ENCODE assay signal across 11 cellular contexts in the genomic region with DNA sequence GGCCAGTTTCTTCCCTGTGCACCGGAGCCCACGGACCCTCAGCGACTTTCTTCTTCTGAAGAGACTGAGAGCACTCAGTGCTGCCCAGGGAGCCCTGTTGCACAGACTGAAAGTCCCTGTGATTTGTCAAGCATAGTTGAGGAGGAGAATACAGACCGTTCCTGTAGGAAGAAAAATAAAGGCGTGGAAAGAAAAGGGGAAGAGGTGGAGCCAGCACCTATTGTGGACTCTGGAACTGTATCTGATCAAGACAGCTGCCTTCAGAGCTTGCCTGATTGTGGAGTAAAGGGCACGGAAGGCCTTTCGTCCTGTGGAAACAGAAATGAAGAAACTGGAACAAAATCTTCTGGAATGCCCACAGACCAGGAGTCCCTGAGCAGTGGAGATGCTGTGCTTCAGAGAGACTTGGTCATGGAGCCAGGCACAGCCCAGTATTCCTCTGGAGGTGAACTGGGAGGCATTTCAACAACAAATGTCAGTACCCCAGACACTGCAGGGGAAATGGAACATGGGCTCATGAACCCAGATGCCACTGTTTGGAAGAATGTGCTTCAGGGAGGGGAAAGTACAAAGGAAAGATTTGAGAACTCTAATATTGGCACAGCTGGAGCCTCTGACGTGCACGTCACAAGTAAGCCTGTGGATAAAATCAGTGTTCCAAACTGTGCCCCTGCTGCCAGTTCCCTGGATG.
DNase-seq lines count a peak whose midpoint lies in the region; ATAC-seq and TF ChIP-seq lines count a peak whose summit lies in the region.
"Had no signal": no experiment of that assay in that cellular context is flagged by ENCODE, and none has a peak within 500 bp of the region (broad histone marks: within the 10 kb centered on the region; RNA-seq: fewer than 3 reads in every experiment).

No MANE protein-coding gene starts in this region.

- TF ChIP-seq CTCF in body of pancreas (IDR thresholded peaks at IDR 0.05) = no peak
- TF ChIP-seq CTCF in thyroid gland (IDR thresholded peaks at IDR 0.05) = no peak
- TF ChIP-seq CTCF in SK-N-SH (IDR thresholded peaks at IDR 0.05) = no peak

- H2AFZ ChIP-seq in SK-N-SH (ENCODE audit: low read depth) = no peak overlapping the region

- intact Hi-C loops in body of pancreas (cut with DNase I) (no loop called here), thyroid gland (cut with DNase I) (no loop called here)

- CTCF ChIA-PET in SK-N-SH (lab: Yijun Ruan, JAX) = no interaction called here

- WGBS in body of pancreas, 2 donors = 21 to 30% methylated on average over 9 of the region's 9 CpGs
- 35 to 43% methylated on average over 9 of the region's 9 CpGs for WGBS in thyroid gland, 2 donors
- WGBS in SK-N-SH (ENCODE audit: low lambda C conversion rate) = 90% methylated on average over 9 of the region's 9 CpGs

- DNase-seq in T-helper 2 cell treated with Interferon-gamma antibody and Interleukin-4, amounts not matched to agents 5 μg/mL and 100 μg/mL, for 36 hours (ENCODE audit: low spot score) = no peak
- DNase-seq in T-helper 2 cell (no peak), body of pancreas (peak; percentile 69 to 88 (median 79)), memory B cell (ENCODE audit: low spot score in 2 of 2) (no peak), thyroid gland (peak; percentile 50 to 54), NCI-H748 (lab: John Stamatoyannopoulos, UW; ENCODE audit: unreplicated experiment) (no peak), NCI-H1048 (lab: John Stamatoyannopoulos, UW) (no peak), SK-N-SH (no peak)
- DNase-seq: NCI-H1417 treated with DMSO at 0.1 percent for 48 hours; stimulated activated naive CD8-positive, alpha-beta T cell treated with anti-CD3 and anti-CD28 coated beads, Interleukin-15, Interleukin-2, amounts not matched to agents 100 U/mL and 50 U/mL, for 24 hours had no signal

- H3K4me3 ChIP-seq in body of pancreas (no peak overlapping the region), thyroid gland (replicated peaks in 1 of 3) (no peak overlapping the region), SK-N-SH (ENCODE audit: low read depth in 2 of 2, low read length in 1 of 2) (no peak overlapping the region)

- no peak overlapping the region for H3K4me2 ChIP-seq in SK-N-SH

- no peak overlapping the region for H3K4me3 Mint-ChIP-seq in T-helper 2 cell treated with Interferon-gamma antibody and Interleukin-4, amounts not matched to agents 5 μg/mL and 100 μg/mL, for 36 hours
- H3K4me3 Mint-ChIP-seq in memory B cell = no peak overlapping the region
- H3K4me3 Mint-ChIP-seq: T-helper 1 cell treated with Interleukin-12 subunit alpha and Interleukin-12 subunit beta and Interleukin-4 antibody, amounts not matched to agents 30 μg/mL and 1 μg/mL, for 36 hours had no signal

- H4K20me1 ChIP-seq in SK-N-SH (ENCODE audit: insufficient read depth) = no peaks in the 10 kb centered on the region

- no peaks in the 10 kb centered on the region for H3K9me3 Mint-ChIP-seq in T-helper 2 cell treated with Interferon-gamma antibody and Interleukin-4, amounts not matched to agents 5 μg/mL and 100 μg/mL, for 36 hours
- H3K9me3 Mint-ChIP-seq in memory B cell = no peaks in the 10 kb centered on the region
- H3K9me3 Mint-ChIP-seq: T-helper 1 cell treated with Interleukin-12 subunit alpha and Interleukin-12 subunit beta and Interleukin-4 antibody, amounts not matched to agents 30 μg/mL and 1 μg/mL, for 36 hours had no signal

- peak overlapping the region; percentile 88 to 97 (median 94) for H3K27ac ChIP-seq in body of pancreas
- H3K27ac ChIP-seq in thyroid gland = peak overlapping the region; percentile 56 to 96 (median 87)
- H3K27ac ChIP-seq in SK-N-SH (ENCODE audit: low read depth in 2 of 2, low read length in 1 of 2) = no peak overlapping the region; a peak in 1 of 4 replicates

- TF ChIP-seq EP300 in SK-N-SH (IDR thresholded peaks at IDR 0.05; ENCODE audit: borderline replicate concordance in 1 of 2, low read depth in 1 of 2, low read length in 1 of 2) = no peak

- peak overlapping the region; percentile 9 for H3K27ac Mint-ChIP-seq in T-helper 2 cell treated with Interferon-gamma antibody and Interleukin-4, amounts not matched to agents 5 μg/mL and 100 μg/mL, for 36 hours
- H3K27ac Mint-ChIP-seq in memory B cell = peak overlapping the region; percentile 99
- H3K27ac Mint-ChIP-seq: T-helper 1 cell treated with Interleukin-12 subunit alpha and Interleukin-12 subunit beta and Interleukin-4 antibody, amounts not matched to agents 30 μg/mL and 1 μg/mL, for 36 hours had no signal

- H3K4me1 ChIP-seq in body of pancreas (peaks cover 63% of the 10 kb centered on the region), thyroid gland (peaks cover 48 to 50% of the 10 kb centered on the region in 2 donors), SK-N-SH (ENCODE audit: control insufficient read depth in 1 of 2, insufficient read depth in 2 of 2, low read depth in 1 of 2, low read length in 1 of 2) (peaks cover 0 to 27% of the 10 kb centered on the region in 2 experiments; a peak in 2 of 4 replicates)

- H3K9me3 ChIP-seq in body of pancreas (no peaks in the 10 kb centered on the region), thyroid gland (no peaks in the 10 kb centered on the region), SK-N-SH (no peaks in the 10 kb centered on the region)

- H3K27me3 ChIP-seq in body of pancreas (no peaks in the 10 kb centered on the region), thyroid gland (no peaks in the 10 kb centered on the region), SK-N-SH (ENCODE audit: insufficient read depth) (no peaks in the 10 kb centered on the region)

- peaks cover 52% of the 10 kb centered on the region for H3K36me3 Mint-ChIP-seq in T-helper 2 cell treated with Interferon-gamma antibody and Interleukin-4, amounts not matched to agents 5 μg/mL and 100 μg/mL, for 36 hours (ENCODE audit: low read depth)
- peaks cover 30% of the 10 kb centered on the region for H3K36me3 Mint-ChIP-seq in memory B cell

- peaks cover 14% of the 10 kb centered on the region; the same call in 1 of the 2 replicates for H3K79me2 ChIP-seq in SK-N-SH (ENCODE audit: insufficient read depth)

- no peaks in the 10 kb centered on the region for H3F3A ChIP-seq in SK-N-SH (replicated peaks; ENCODE audit: insufficient read depth)

- no peaks in the 10 kb centered on the region for H3K36me3 ChIP-seq in body of pancreas (replicated peaks in 1 of 2; ENCODE audit: insufficient read depth in 1 of 2, low read depth in 2 of 2)
- peaks cover 4 to 11% of the 10 kb centered on the region in 2 donors for H3K36me3 ChIP-seq in thyroid gland
- H3K36me3 ChIP-seq in SK-N-SH (replicated peaks in 1 of 2; ENCODE audit: control insufficient read depth in 1 of 2, insufficient read depth in 2 of 2, low read length in 1 of 2) = peaks cover 3 to 30% of the 10 kb centered on the region in 2 experiments

- TF ChIP-seq POLR2A in body of pancreas (IDR thresholded peaks at IDR 0.05) = peak; percentile 51 to 89 (median 89)
- TF ChIP-seq POLR2A in thyroid gland (IDR thresholded peaks at IDR 0.05) = peak in 1 of 2 donors; percentile 80

- H3K9ac ChIP-seq in SK-N-SH = no peak overlapping the region

- POLR2A ChIA-PET in SK-N-SH (lab: Yijun Ruan, JAX) = no interaction called here

- H3K27me3 Mint-ChIP-seq in T-helper 2 cell treated with Interferon-gamma antibody and Interleukin-4, amounts not matched to agents 5 μg/mL and 100 μg/mL, for 36 hours (ENCODE audit: low read depth) = no peaks in the 10 kb centered on the region
- no peaks in the 10 kb centered on the region for H3K27me3 Mint-ChIP-seq in memory B cell

- peaks cover 51% of the 10 kb centered on the region for H3K4me1 Mint-ChIP-seq in T-helper 2 cell treated with Interferon-gamma antibody and Interleukin-4, amounts not matched to agents 5 μg/mL and 100 μg/mL, for 36 hours (ENCODE audit: low read depth)
- H3K4me1 Mint-ChIP-seq in memory B cell = peaks cover 48% of the 10 kb centered on the region

- no peaks in the 10 kb centered on the region for H3K9me2 ChIP-seq in SK-N-SH

- peak; percentile 63 for ATAC-seq in body of pancreas
- ATAC-seq in memory B cell (ENCODE audit: low read depth) = no peak
- ATAC-seq: stimulated activated naive CD8-positive, alpha-beta T cell treated with anti-CD3 and anti-CD28 coated beads, Interleukin-15, Interleukin-2, amounts not matched to agents 100 U/mL and 50 U/mL, for 24 hours had no signal

- TF ChIP-seq RAD21 in SK-N-SH (IDR thresholded peaks at IDR 0.05; ENCODE audit: low read length) = no peak

TF ChIP-seq in SK-N-SH, 30 proteins besides CTCF, POLR2A, EP300 and RAD21:
- TF ChIP-seq RCOR1 (IDR thresholded peaks at IDR 0.05; ENCODE audit: low read length) (no peak), MEF2A (IDR thresholded peaks at IDR 0.05; ENCODE audit: borderline replicate concordance, low read depth) (no peak), SIN3A (IDR thresholded peaks at IDR 0.05; ENCODE audit: borderline replicate concordance, low read depth, low read length) (no peak), EZH2phosphoT487 (IDR thresholded peaks at IDR 0.05; ENCODE audit: borderline replicate concordance, low read depth) (no peak), RFX5 (IDR thresholded peaks at IDR 0.05; ENCODE audit: low read length) (no peak), GABPA (IDR thresholded peaks at IDR 0.05; ENCODE audit: low read depth) (no peak), GATA2 (CRISPR knock-in tag; IDR thresholded peaks at IDR 0.05) (no peak)
- TF ChIP-seq, protein P1, sequence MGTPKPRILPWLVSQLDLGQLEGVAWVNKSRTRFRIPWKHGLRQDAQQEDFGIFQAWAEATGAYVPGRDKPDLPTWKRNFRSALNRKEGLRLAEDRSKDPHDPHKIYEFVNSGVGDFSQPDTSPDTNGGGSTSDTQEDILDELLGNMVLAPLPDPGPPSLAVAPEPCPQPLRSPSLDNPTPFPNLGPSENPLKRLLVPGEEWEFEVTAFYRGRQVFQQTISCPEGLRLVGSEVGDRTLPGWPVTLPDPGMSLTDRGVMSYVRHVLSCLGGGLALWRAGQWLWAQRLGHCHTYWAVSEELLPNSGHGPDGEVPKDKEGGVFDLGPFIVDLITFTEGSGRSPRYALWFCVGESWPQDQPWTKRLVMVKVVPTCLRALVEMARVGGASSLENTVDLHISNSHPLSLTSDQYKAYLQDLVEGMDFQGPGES (IDR thresholded peaks at IDR 0.05; ENCODE audit: low read depth, low read length) = no peak

Comparison
In these comparisons a context has a peak if more than half of its experiments do, and no peak if none do; other contexts are left out.
1. DNase-seq: peak in body of pancreas (4 of 4) and thyroid gland (2 of 2); none in T-helper 2 cell treated with Interferon-gamma antibody and Interleukin-4, amounts not matched to agents 5 μg/mL and 100 μg/mL, for 36 hours (single experiment), T-helper 2 cell (0 of 5), memory B cell (0 of 2), NCI-H748 (single experiment), NCI-H1048 (single experiment) and SK-N-SH (single experiment).
2. H3K27ac ChIP-seq: peak in body of pancreas (4 of 4) and thyroid gland (3 of 3); none in SK-N-SH (0 of 2).